16 cellular contexts compared by ENCODE assay signal in the genomic region with DNA sequence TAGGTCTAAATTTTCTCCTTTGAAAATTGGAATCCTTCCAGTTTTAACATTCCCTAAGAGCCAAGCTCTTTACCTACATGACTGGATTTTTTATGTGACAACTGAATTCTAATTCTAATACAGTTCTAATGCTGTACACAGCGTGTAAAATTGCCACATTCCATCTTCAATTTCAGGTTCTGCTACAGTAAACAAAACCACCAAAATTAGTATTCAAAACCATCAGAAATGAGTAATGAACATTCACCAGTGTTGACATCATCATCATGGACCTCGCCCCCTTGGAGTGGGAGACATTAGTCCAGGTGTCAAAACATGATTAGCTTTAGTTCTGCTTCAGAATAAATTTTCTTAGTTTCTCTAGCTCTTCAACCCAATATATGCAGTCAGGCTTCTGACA.
"Had no signal": no experiment of that assay in that cellular context is flagged by ENCODE, and none has a peak within 500 bp of the region (broad histone marks: within the 10 kb centered on the region; RNA-seq: fewer than 3 reads in every experiment).

No MANE protein-coding gene starts in this region.

- H3K27me3 ChIP-seq: gastrocnemius medialis, neural progenitor cell, right atrium auricular region, tibial artery, vagina had no signal

- FAIRE-seq: colon, endothelial cell of umbilical vein, kidney, small intestine had no signal

- DNase-seq: activated CD4-positive, alpha-beta T cell treated with anti-CD3 and anti-CD28 coated beads for 4 hours; activated gamma-delta T cell; activated T-cell treated with anti-CD3 and anti-CD28 coated beads, Interleukin-2, amount 50 U/mL, for 24 hours; effector CD4-positive, alpha-beta T cell; gastrocnemius medialis; kidney; posterior cingulate gyrus; small intestine; T-cell; tibial artery; WERI-Rb-1 had no signal

- H3K4me1 ChIP-seq: gastrocnemius medialis, tibial artery, vagina had no signal

- H3K9me3 ChIP-seq: gastrocnemius medialis, right atrium auricular region, tibial artery, vagina had no signal

- H3K4me3 ChIP-seq: gastrocnemius medialis, neural progenitor cell, right atrium auricular region, tibial artery, vagina had no signal

- ATAC-seq: gastrocnemius medialis, T-cell had no signal

- H3K27ac ChIP-seq: gastrocnemius medialis, neural progenitor cell, right atrium auricular region, tibial artery, vagina, WERI-Rb-1 had no signal

- H3K36me3 ChIP-seq: gastrocnemius medialis, neural progenitor cell, right atrium auricular region, tibial artery, vagina, WERI-Rb-1 had no signal
